Comparison of ENCODE assay signal across 1 cellular context in the genomic region with DNA sequence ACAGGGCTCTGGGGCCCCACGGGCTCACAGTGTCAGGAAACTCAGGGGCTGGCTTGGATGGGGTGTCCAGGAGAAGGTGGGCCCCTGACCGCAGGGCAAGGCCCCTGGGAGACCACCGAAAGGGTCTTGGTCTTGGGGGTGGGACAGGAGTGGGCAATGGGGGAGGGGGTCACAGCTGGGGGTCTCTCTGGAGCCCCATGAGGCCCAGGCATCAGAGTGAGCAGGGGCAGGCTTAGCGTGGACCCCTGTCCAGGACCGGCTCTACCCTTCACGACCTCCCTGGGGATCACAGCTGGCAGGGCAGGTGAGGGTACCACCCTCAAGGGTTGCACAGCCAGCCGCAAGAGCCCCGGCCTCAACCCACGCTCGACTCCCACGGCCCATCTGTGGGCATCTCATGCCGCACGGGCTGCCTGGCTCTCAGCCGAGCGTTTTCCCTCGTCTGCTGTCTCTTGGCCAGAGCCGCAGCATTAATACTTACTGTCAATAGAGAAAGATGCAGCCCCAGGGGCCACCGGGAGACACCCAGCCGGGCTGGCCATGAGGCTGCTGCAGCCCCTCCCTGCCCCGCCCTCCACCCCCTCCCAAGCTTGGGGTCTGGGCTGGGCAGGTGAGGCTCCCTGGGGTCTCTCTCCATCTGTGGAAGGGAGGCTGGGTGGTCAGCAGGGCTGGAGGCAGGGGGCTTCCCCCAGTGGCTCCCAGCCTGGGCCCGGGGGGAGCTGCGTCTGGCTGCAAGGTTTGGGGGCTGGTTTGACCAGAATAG.
TF ChIP-seq lines count a peak whose summit lies in the region.

No MANE protein-coding gene starts in this region.

TF ChIP-seq in H1, 55 proteins besides CTCF, POLR2A, EP300 and RAD21:
- TF ChIP-seq CREB1 (IDR thresholded peaks at IDR 0.05) = no peak
- TF ChIP-seq SIRT6 (IDR thresholded peaks at IDR 0.05; ENCODE audit: low read length) = no peak
- no peak for TF ChIP-seq BRCA1 (IDR thresholded peaks at IDR 0.05; ENCODE audit: low read depth, low read length)
- no peak for TF ChIP-seq MAFK (IDR thresholded peaks at IDR 0.05; ENCODE audit: low read depth, low read length)
- TF ChIP-seq TEAD4 (IDR thresholded peaks at IDR 0.05; ENCODE audit: low read depth, low read length) = no peak
- no peak for TF ChIP-seq USF2 (IDR thresholded peaks at IDR 0.05; ENCODE audit: low read length)
- TF ChIP-seq POU5F1 (IDR thresholded peaks at IDR 0.05; ENCODE audit: low read depth, low read length) = no peak
- TF ChIP-seq E2F6 (IDR thresholded peaks at IDR 0.05) = no peak
- no peak for TF ChIP-seq POLR2AphosphoS5 (IDR thresholded peaks at IDR 0.05; ENCODE audit: low read depth, low read length)
- no peak for TF ChIP-seq EGR1 (IDR thresholded peaks at IDR 0.05; ENCODE audit: borderline replicate concordance, low read depth, low read length)
